In genomic region chr20:53216856-53217576, GRCh38 we compare ENCODE assay signal across 1 cellular context.
TF ChIP-seq lines count a peak whose summit lies in the region.

No MANE protein-coding gene starts in this region.

TF ChIP-seq in HepG2, 621 proteins besides CTCF, POLR2A, EP300 and RAD21 (continued from another document and continues in another):
- TF ChIP-seq ZNF609 (CRISPR knock-in tag; IDR thresholded peaks at IDR 0.05; ENCODE audit: borderline replicate concordance) (no peak), ZBTB10 (CRISPR knock-in tag; IDR thresholded peaks at IDR 0.05; ENCODE audit: borderline replicate concordance) (no peak), ZKSCAN1 (IDR thresholded peaks at IDR 0.05; ENCODE audit: low read length) (no peak), LCORL (IDR thresholded peaks at IDR 0.05) (no peak), LCORL (CRISPR knock-in tag; IDR thresholded peaks at IDR 0.05) (no peak), HNRNPLL (IDR thresholded peaks at IDR 0.05; ENCODE audit: low read depth, low read length, poor library complexity, severe bottlenecking) (peak; percentile 38), ZFP1 (CRISPR knock-in tag; IDR thresholded peaks at IDR 0.05) (no peak), NRL (CRISPR knock-in tag; IDR thresholded peaks at IDR 0.05; ENCODE audit: borderline replicate concordance) (peak; percentile 22; the same call in 1 of the 2 replicates), SCMH1 (CRISPR knock-in tag; IDR thresholded peaks at IDR 0.05; ENCODE audit: borderline replicate concordance) (no peak), ZNF33A (CRISPR knock-in tag; IDR thresholded peaks at IDR 0.05; ENCODE audit: borderline replicate concordance) (no peak), ZNF839 (CRISPR knock-in tag; IDR thresholded peaks at IDR 0.05; ENCODE audit: borderline replicate concordance) (no peak; the same call in 1 of the 2 replicates), MXD3 (CRISPR knock-in tag; IDR thresholded peaks at IDR 0.05) (peak; percentile 57; the same call in 1 of the 2 replicates), ZNF331 (CRISPR knock-in tag; IDR thresholded peaks at IDR 0.05) (peak; percentile 27; the same call in 1 of the 2 replicates), GABPB1 (CRISPR knock-in tag; IDR thresholded peaks at IDR 0.05) (peak; percentile 66), EZH2 (conservative IDR thresholded peaks at IDR 0.05; ENCODE audit: low read depth, low read length) (peak; percentile 87; the same call in 1 of the 2 replicates), ZNF577 (CRISPR knock-in tag; IDR thresholded peaks at IDR 0.05; ENCODE audit: borderline replicate concordance, low read depth) (no peak), ZNF574 (CRISPR knock-in tag; IDR thresholded peaks at IDR 0.05) (peak; percentile 43; the same call in 1 of the 2 replicates), RXRA (CRISPR knock-in tag; IDR thresholded peaks at IDR 0.05) (peak; percentile 41; the same call in 1 of the 2 replicates), KDM4B (CRISPR knock-in tag; IDR thresholded peaks at IDR 0.05) (peak; percentile 75; the same call in 1 of the 2 replicates), XRCC5 (optimal IDR thresholded peaks at IDR 0.05; ENCODE audit: low read length) (peak; percentile 60), ZBTB21 (CRISPR knock-in tag; IDR thresholded peaks at IDR 0.05) (no peak), GZF1 (CRISPR knock-in tag; IDR thresholded peaks at IDR 0.05) (no peak), ZNF230 (CRISPR knock-in tag; IDR thresholded peaks at IDR 0.05) (no peak), SRF (IDR thresholded peaks at IDR 0.05; ENCODE audit: low read depth, low read length) (no peak), MIXL1 (CRISPR knock-in tag; IDR thresholded peaks at IDR 0.05) (peak; percentile 41; the same call in 1 of the 2 replicates), ZNF558 (CRISPR knock-in tag; IDR thresholded peaks at IDR 0.05; ENCODE audit: borderline replicate concordance) (no peak), ZSCAN20 (CRISPR knock-in tag; IDR thresholded peaks at IDR 0.05; ENCODE audit: borderline replicate concordance) (no peak), ZSCAN31 (CRISPR knock-in tag; IDR thresholded peaks at IDR 0.05; ENCODE audit: low read depth) (no peak), IRF2 (CRISPR knock-in tag; IDR thresholded peaks at IDR 0.05) (0 out of 2 replicates have a peak, but pooled peaks have one; percentile 24), SPEN (CRISPR knock-in tag; IDR thresholded peaks at IDR 0.05; ENCODE audit: low read depth) (peak; percentile 26; the same call in 1 of the 2 replicates), RELA (CRISPR knock-in tag; IDR thresholded peaks at IDR 0.05) (no peak), ARNT (IDR thresholded peaks at IDR 0.05) (no peak), ISX (CRISPR knock-in tag; conservative IDR thresholded peaks at IDR 0.05) (no peak), ZNF513 (CRISPR knock-in tag; conservative IDR thresholded peaks at IDR 0.05) (no peak), RFX5 (IDR thresholded peaks at IDR 0.05; ENCODE audit: low read depth, low read length) (no peak), SUZ12 (IDR thresholded peaks at IDR 0.05; ENCODE audit: low read depth, low read length) (no peak), ZNF614 (CRISPR knock-in tag; IDR thresholded peaks at IDR 0.05; ENCODE audit: borderline replicate concordance) (peak; percentile 38; the same call in 1 of the 2 replicates), BRCA1 (CRISPR knock-in tag; IDR thresholded peaks at IDR 0.05) (peak; percentile 43; the same call in 1 of the 2 replicates), IRF9 (CRISPR knock-in tag; IDR thresholded peaks at IDR 0.05; ENCODE audit: borderline replicate concordance) (peak; percentile 61; the same call in 1 of the 2 replicates), PITX1 (CRISPR knock-in tag; IDR thresholded peaks at IDR 0.05) (peak; percentile 61; the same call in 1 of the 2 replicates), KDM1A (CRISPR knock-in tag; IDR thresholded peaks at IDR 0.05) (no peak), SETDB1 (CRISPR knock-in tag; IDR thresholded peaks at IDR 0.05; ENCODE audit: borderline replicate concordance) (peak; percentile 23; the same call in 1 of the 2 replicates), MBD4 (IDR thresholded peaks at IDR 0.05; ENCODE audit: borderline replicate concordance, low read length) (no peak), AHR (CRISPR knock-in tag; IDR thresholded peaks at IDR 0.05) (peak; percentile 89; the same call in 1 of the 2 replicates), HNF1B (CRISPR knock-in tag; IDR thresholded peaks at IDR 0.05) (peak; percentile 87), MIER2 (CRISPR knock-in tag; IDR thresholded peaks at IDR 0.05) (no peak), NFATC3 (CRISPR knock-in tag; IDR thresholded peaks at IDR 0.05) (no peak), HNF4A (CRISPR knock-in tag; IDR thresholded peaks at IDR 0.05) (no peak), PRDM4 (CRISPR knock-in tag; IDR thresholded peaks at IDR 0.05; ENCODE audit: borderline replicate concordance) (no peak), MAZ (IDR thresholded peaks at IDR 0.05; ENCODE audit: borderline replicate concordance, low read depth, low read length) (no peak), MAZ (CRISPR knock-in tag; IDR thresholded peaks at IDR 0.05; ENCODE audit: low read depth) (no peak; the same call in 1 of the 2 replicates)
